In the genomic region with DNA sequence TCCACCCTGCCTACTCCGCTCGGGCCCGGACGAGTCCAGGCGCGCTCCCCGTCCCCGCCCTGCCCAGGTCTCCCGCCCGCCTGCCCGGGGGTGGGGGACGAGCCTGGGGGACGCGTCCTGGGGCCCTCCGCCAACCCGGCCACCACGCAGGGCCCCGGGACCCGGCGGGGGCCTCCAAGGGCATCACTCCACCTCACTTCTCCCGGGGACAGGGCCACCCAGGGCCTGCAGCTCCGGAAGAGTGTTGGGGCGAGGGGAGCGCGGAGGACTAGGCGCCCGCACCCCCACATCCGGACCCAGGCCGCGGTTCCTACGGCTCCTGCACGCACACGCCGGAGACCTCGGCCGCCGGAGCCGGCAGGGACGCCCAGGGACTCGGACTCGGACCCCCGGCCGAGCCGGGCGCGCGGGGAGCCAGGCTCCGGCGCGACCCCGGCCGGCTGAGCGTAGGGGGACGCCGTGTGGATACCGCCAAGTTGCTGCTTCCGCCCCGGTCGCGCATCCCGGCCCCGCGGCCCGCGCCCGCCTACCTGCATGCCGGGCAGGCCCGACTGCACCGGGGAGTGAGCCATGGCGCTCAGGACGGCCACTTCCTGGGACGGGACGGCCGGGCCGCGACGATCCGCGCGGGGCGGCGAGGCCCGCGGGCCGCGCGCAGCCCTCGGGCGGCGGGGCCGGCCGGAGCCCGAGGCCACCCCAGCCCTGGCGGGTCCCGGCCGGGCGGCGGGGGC, we compare ENCODE assay signal across 1 cellular context.
TF ChIP-seq lines count a peak whose summit lies in the region.

No MANE protein-coding gene starts in this region.

TF ChIP-seq in K562, 482 proteins besides CTCF, POLR2A, EP300 and RAD21 (continued from another document):
- TF ChIP-seq, protein P1, sequence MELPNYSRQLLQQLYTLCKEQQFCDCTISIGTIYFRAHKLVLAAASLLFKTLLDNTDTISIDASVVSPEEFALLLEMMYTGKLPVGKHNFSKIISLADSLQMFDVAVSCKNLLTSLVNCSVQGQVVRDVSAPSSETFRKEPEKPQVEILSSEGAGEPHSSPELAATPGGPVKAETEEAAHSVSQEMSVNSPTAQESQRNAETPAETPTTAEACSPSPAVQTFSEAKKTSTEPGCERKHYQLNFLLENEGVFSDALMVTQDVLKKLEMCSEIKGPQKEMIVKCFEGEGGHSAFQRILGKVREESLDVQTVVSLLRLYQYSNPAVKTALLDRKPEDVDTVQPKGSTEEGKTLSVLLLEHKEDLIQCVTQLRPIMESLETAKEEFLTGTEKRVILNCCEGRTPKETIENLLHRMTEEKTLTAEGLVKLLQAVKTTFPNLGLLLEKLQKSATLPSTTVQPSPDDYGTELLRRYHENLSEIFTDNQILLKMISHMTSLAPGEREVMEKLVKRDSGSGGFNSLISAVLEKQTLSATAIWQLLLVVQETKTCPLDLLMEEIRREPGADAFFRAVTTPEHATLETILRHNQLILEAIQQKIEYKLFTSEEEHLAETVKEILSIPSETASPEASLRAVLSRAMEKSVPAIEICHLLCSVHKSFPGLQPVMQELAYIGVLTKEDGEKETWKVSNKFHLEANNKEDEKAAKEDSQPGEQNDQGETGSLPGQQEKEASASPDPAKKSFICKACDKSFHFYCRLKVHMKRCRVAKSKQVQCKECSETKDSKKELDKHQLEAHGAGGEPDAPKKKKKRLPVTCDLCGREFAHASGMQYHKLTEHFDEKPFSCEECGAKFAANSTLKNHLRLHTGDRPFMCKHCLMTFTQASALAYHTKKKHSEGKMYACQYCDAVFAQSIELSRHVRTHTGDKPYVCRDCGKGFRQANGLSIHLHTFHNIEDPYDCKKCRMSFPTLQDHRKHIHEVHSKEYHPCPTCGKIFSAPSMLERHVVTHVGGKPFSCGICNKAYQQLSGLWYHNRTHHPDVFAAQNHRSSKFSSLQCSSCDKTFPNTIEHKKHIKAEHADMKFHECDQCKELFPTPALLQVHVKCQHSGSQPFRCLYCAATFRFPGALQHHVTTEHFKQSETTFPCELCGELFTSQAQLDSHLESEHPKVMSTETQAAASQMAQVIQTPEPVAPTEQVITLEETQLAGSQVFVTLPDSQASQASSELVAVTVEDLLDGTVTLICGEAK (IDR thresholded peaks at IDR 0.05): no peak
- TF ChIP-seq, protein P1 (CRISPR knock-in tag; IDR thresholded peaks at IDR 0.05): no peak
- TF ChIP-seq SP2 (IDR thresholded peaks at IDR 0.05; ENCODE audit: extremely low read depth, low read depth, low read length, poor library complexity, severe bottlenecking) (no peak), KAT7 (CRISPR knock-in tag; IDR thresholded peaks at IDR 0.05; ENCODE audit: borderline replicate concordance) (no peak), TEAD2 (tag; IDR thresholded peaks at IDR 0.05) (no peak), ZFX (CRISPR knock-in tag; IDR thresholded peaks at IDR 0.05) (peak; percentile 63), MAZ (CRISPR knock-in tag; conservative IDR thresholded peaks at IDR 0.05 in 1 of 2, IDR thresholded peaks at IDR 0.05 in 1 of 2) (peak; percentile 15 to 62; a peak in 3 of 4 replicates), HNRNPK (IDR thresholded peaks at IDR 0.05; ENCODE audit: low read depth, low read length, poor library complexity, severe bottlenecking) (no peak), ZNF253 (CRISPR knock-in tag; conservative IDR thresholded peaks at IDR 0.05) (no peak), GTF2A2 (tag; IDR thresholded peaks at IDR 0.05) (no peak), FOXM1 (IDR thresholded peaks at IDR 0.05; ENCODE audit: low read depth) (no peak), FOXM1 (CRISPR knock-in tag; IDR thresholded peaks at IDR 0.05; ENCODE audit: low read depth) (no peak), MYC (IDR thresholded peaks at IDR 0.05; ENCODE audit: low read depth, low read length) (no peak), MYC (CRISPR knock-in tag; IDR thresholded peaks at IDR 0.05; ENCODE audit: borderline replicate concordance, low read depth) (no peak), CXXC5 (CRISPR knock-in tag; IDR thresholded peaks at IDR 0.05) (no peak), MED1 (CRISPR knock-in tag; IDR thresholded peaks at IDR 0.05; ENCODE audit: borderline replicate concordance) (no peak), CHD2 (IDR thresholded peaks at IDR 0.05; ENCODE audit: low read depth, low read length) (no peak), SNRNP70 (optimal IDR thresholded peaks at IDR 0.05; ENCODE audit: low read depth, low read length) (no peak), PCBP2 (IDR thresholded peaks at IDR 0.05; ENCODE audit: low read depth, low read length, poor library complexity, severe bottlenecking) (no peak), CCAR2 (IDR thresholded peaks at IDR 0.05; ENCODE audit: low read depth, low read length) (no peak), PHF8 (IDR thresholded peaks at IDR 0.05; ENCODE audit: borderline replicate concordance, low read length) (peak; percentile 31; the same call in 1 of the 2 replicates), CREBBP (IDR thresholded peaks at IDR 0.05; ENCODE audit: low read depth, low read length) (no peak), STAT5B (CRISPR knock-in tag; IDR thresholded peaks at IDR 0.05) (no peak), PPARD (CRISPR knock-in tag; IDR thresholded peaks at IDR 0.05) (no peak)
- TF ChIP-seq, protein P2, sequence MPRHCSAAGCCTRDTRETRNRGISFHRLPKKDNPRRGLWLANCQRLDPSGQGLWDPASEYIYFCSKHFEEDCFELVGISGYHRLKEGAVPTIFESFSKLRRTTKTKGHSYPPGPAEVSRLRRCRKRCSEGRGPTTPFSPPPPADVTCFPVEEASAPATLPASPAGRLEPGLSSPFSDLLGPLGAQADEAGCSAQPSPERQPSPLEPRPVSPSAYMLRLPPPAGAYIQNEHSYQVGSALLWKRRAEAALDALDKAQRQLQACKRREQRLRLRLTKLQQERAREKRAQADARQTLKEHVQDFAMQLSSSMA (CRISPR knock-in tag; IDR thresholded peaks at IDR 0.05): no peak
- TF ChIP-seq, protein P3, sequence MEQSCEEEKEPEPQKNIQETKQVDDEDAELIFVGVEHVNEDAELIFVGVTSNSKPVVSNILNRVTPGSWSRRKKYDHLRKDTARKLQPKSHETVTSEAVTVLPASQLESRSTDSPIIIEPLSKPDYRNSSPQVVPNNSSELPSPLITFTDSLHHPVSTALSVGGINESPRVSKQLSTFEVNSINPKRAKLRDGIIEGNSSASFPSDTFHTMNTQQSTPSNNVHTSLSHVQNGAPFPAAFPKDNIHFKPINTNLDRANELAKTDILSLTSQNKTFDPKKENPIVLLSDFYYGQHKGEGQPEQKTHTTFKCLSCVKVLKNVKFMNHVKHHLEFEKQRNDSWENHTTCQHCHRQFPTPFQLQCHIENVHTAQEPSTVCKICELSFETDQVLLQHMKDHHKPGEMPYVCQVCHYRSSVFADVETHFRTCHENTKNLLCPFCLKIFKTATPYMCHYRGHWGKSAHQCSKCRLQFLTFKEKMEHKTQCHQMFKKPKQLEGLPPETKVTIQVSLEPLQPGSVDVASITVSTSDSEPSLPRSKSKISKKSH (CRISPR knock-in tag; IDR thresholded peaks at IDR 0.05): no peak
- TF ChIP-seq, protein P4, sequence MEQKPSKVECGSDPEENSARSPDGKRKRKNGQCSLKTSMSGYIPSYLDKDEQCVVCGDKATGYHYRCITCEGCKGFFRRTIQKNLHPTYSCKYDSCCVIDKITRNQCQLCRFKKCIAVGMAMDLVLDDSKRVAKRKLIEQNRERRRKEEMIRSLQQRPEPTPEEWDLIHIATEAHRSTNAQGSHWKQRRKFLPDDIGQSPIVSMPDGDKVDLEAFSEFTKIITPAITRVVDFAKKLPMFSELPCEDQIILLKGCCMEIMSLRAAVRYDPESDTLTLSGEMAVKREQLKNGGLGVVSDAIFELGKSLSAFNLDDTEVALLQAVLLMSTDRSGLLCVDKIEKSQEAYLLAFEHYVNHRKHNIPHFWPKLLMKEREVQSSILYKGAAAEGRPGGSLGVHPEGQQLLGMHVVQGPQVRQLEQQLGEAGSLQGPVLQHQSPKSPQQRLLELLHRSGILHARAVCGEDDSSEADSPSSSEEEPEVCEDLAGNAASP (IDR thresholded peaks at IDR 0.05): no peak
